Comparison of ENCODE assay signal across 1 cellular context in the genomic region with DNA sequence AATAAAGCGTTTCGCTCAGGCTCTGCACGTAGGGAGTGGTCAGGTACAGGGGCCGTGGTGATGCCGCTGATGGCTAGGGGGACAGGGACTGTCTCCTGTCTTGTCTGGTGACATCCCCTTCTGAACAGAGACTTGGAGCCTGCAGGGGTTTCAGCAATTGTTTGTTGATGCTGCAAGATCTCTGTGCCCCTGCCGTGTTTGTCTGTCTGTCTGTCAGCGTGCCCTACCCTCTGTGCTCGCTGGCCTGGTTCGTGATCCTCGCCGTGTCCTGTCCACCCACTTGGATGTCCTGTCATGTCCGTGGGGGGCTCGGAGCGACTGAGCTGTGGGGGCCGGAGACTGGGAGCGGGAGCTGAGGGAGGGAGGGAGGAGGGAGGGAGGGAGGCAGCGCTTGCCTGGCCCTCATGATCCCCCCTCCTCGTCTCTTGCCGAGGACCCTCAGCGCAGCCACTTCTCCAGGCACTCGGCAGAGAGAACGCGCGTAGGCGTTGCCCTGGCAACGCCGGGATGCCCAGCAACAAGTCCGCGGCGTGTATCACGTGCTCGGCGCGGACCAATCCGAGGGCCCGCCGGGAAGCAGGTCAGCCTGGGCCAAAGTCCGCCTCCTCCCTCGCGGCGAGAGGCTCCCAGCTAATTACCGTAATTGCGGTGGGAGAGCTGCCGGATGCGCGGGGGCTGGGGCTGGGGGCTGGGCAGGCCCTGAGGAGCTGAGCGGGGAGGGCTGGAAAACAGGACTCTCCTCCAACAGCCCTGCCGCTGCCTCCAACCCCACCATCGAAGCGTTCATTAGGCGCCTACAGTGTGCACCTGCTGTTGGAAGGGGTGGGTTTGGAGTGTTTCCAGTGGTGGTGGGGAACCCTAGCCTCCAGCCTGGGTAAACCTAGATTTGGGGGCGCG.
TF ChIP-seq lines count a peak whose summit lies in the region.

No MANE protein-coding gene starts in this region.

TF ChIP-seq in HepG2, 621 proteins besides CTCF, POLR2A, EP300 and RAD21 (continued from another document and continues in another):
- TF ChIP-seq, protein P1, sequence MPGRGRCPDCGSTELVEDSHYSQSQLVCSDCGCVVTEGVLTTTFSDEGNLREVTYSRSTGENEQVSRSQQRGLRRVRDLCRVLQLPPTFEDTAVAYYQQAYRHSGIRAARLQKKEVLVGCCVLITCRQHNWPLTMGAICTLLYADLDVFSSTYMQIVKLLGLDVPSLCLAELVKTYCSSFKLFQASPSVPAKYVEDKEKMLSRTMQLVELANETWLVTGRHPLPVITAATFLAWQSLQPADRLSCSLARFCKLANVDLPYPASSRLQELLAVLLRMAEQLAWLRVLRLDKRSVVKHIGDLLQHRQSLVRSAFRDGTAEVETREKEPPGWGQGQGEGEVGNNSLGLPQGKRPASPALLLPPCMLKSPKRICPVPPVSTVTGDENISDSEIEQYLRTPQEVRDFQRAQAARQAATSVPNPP (CRISPR knock-in tag; IDR thresholded peaks at IDR 0.05): no peak
- TF ChIP-seq TOE1 (CRISPR knock-in tag; IDR thresholded peaks at IDR 0.05): no peak
- TF ChIP-seq, protein P2, sequence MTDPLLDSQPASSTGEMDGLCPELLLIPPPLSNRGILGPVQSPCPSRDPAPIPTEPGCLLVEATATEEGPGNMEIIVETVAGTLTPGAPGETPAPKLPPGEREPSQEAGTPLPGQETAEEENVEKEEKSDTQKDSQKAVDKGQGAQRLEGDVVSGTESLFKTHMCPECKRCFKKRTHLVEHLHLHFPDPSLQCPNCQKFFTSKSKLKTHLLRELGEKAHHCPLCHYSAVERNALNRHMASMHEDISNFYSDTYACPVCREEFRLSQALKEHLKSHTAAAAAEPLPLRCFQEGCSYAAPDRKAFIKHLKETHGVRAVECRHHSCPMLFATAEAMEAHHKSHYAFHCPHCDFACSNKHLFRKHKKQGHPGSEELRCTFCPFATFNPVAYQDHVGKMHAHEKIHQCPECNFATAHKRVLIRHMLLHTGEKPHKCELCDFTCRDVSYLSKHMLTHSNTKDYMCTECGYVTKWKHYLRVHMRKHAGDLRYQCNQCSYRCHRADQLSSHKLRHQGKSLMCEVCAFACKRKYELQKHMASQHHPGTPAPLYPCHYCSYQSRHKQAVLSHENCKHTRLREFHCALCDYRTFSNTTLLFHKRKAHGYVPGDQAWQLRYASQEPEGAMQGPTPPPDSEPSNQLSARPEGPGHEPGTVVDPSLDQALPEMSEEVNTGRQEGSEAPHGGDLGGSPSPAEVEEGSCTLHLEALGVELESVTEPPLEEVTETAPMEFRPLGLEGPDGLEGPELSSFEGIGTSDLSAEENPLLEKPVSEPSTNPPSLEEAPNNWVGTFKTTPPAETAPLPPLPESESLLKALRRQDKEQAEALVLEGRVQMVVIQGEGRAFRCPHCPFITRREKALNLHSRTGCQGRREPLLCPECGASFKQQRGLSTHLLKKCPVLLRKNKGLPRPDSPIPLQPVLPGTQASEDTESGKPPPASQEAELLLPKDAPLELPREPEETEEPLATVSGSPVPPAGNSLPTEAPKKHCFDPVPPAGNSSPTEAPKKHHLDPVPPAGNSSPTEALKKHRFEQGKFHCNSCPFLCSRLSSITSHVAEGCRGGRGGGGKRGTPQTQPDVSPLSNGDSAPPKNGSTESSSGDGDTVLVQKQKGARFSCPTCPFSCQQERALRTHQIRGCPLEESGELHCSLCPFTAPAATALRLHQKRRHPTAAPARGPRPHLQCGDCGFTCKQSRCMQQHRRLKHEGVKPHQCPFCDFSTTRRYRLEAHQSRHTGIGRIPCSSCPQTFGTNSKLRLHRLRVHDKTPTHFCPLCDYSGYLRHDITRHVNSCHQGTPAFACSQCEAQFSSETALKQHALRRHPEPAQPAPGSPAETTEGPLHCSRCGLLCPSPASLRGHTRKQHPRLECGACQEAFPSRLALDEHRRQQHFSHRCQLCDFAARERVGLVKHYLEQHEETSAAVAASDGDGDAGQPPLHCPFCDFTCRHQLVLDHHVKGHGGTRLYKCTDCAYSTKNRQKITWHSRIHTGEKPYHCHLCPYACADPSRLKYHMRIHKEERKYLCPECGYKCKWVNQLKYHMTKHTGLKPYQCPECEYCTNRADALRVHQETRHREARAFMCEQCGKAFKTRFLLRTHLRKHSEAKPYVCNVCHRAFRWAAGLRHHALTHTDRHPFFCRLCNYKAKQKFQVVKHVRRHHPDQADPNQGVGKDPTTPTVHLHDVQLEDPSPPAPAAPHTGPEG (CRISPR knock-in tag; IDR thresholded peaks at IDR 0.05): no peak
- no peak for TF ChIP-seq SNAI1 (CRISPR knock-in tag; IDR thresholded peaks at IDR 0.05; ENCODE audit: borderline replicate concordance)
- peak; percentile 95 for TF ChIP-seq RFX1 (IDR thresholded peaks at IDR 0.05)
- no peak for TF ChIP-seq ZNF20 (CRISPR knock-in tag; IDR thresholded peaks at IDR 0.05)
- peak; percentile 98 for TF ChIP-seq MIXL1 (CRISPR knock-in tag; IDR thresholded peaks at IDR 0.05)
- TF ChIP-seq, protein P3, sequence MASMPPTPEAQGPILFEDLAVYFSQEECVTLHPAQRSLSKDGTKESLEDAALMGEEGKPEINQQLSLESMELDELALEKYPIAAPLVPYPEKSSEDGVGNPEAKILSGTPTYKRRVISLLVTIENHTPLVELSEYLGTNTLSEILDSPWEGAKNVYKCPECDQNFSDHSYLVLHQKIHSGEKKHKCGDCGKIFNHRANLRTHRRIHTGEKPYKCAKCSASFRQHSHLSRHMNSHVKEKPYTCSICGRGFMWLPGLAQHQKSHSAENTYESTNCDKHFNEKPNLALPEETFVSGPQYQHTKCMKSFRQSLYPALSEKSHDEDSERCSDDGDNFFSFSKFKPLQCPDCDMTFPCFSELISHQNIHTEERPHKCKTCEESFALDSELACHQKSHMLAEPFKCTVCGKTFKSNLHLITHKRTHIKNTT (CRISPR knock-in tag; IDR thresholded peaks at IDR 0.05): no peak
- TF ChIP-seq HMG20A (CRISPR knock-in tag; IDR thresholded peaks at IDR 0.05; ENCODE audit: borderline replicate concordance): no peak
- TF ChIP-seq, protein P4, sequence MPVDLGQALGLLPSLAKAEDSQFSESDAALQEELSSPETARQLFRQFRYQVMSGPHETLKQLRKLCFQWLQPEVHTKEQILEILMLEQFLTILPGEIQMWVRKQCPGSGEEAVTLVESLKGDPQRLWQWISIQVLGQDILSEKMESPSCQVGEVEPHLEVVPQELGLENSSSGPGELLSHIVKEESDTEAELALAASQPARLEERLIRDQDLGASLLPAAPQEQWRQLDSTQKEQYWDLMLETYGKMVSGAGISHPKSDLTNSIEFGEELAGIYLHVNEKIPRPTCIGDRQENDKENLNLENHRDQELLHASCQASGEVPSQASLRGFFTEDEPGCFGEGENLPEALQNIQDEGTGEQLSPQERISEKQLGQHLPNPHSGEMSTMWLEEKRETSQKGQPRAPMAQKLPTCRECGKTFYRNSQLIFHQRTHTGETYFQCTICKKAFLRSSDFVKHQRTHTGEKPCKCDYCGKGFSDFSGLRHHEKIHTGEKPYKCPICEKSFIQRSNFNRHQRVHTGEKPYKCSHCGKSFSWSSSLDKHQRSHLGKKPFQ (CRISPR knock-in tag; IDR thresholded peaks at IDR 0.05; ENCODE audit: insufficient replicate concordance): no peak
- TF ChIP-seq NCOR1 (IDR thresholded peaks at IDR 0.05; ENCODE audit: borderline replicate concordance, low read length): peak; percentile 47; the same call in 1 of the 2 replicates
- no peak for TF ChIP-seq ZNF432 (CRISPR knock-in tag; IDR thresholded peaks at IDR 0.05; ENCODE audit: borderline replicate concordance)
- TF ChIP-seq, protein P5, sequence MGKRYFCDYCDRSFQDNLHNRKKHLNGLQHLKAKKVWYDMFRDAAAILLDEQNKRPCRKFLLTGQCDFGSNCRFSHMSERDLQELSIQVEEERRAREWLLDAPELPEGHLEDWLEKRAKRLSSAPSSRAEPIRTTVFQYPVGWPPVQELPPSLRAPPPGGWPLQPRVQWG (CRISPR knock-in tag; IDR thresholded peaks at IDR 0.05; ENCODE audit: borderline replicate concordance, low read depth): no peak
- TF ChIP-seq ZNF878 (CRISPR knock-in tag; IDR thresholded peaks at IDR 0.05): no peak
- no peak for TF ChIP-seq ZNF101 (CRISPR knock-in tag; IDR thresholded peaks at IDR 0.05; ENCODE audit: borderline replicate concordance, low read depth)
- TF ChIP-seq DPF2 (CRISPR knock-in tag; IDR thresholded peaks at IDR 0.05; ENCODE audit: borderline replicate concordance, low read depth): peak; percentile 17; the same call in 1 of the 2 replicates
- TF ChIP-seq ZNF7 (CRISPR knock-in tag; IDR thresholded peaks at IDR 0.05): no peak
- TF ChIP-seq ZNF550 (CRISPR knock-in tag; IDR thresholded peaks at IDR 0.05; ENCODE audit: borderline replicate concordance): no peak
- TF ChIP-seq PRPF4 (IDR thresholded peaks at IDR 0.05; ENCODE audit: low read depth, low read length, poor library complexity, severe bottlenecking): peak; percentile 88
- peak; percentile 95 for TF ChIP-seq U2AF2 (IDR thresholded peaks at IDR 0.05; ENCODE audit: low read depth, low read length)
- TF ChIP-seq HNRNPK (IDR thresholded peaks at IDR 0.05; ENCODE audit: low read depth, low read length, poor library complexity, severe bottlenecking): peak; percentile 73
- peak; percentile 46; the same call in 1 of the 2 replicates for TF ChIP-seq ZNF891 (CRISPR knock-in tag; IDR thresholded peaks at IDR 0.05)
- TF ChIP-seq, protein P6, sequence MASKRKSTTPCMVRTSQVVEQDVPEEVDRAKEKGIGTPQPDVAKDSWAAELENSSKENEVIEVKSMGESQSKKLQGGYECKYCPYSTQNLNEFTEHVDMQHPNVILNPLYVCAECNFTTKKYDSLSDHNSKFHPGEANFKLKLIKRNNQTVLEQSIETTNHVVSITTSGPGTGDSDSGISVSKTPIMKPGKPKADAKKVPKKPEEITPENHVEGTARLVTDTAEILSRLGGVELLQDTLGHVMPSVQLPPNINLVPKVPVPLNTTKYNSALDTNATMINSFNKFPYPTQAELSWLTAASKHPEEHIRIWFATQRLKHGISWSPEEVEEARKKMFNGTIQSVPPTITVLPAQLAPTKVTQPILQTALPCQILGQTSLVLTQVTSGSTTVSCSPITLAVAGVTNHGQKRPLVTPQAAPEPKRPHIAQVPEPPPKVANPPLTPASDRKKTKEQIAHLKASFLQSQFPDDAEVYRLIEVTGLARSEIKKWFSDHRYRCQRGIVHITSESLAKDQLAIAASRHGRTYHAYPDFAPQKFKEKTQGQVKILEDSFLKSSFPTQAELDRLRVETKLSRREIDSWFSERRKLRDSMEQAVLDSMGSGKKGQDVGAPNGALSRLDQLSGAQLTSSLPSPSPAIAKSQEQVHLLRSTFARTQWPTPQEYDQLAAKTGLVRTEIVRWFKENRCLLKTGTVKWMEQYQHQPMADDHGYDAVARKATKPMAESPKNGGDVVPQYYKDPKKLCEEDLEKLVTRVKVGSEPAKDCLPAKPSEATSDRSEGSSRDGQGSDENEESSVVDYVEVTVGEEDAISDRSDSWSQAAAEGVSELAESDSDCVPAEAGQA (IDR thresholded peaks at IDR 0.05; ENCODE audit: low read depth): no peak
- TF ChIP-seq, protein P6 (CRISPR knock-in tag; IDR thresholded peaks at IDR 0.05; ENCODE audit: borderline replicate concordance): no peak
- TF ChIP-seq ZNF83 (CRISPR knock-in tag; IDR thresholded peaks at IDR 0.05; ENCODE audit: borderline replicate concordance): no peak
- 0 out of 2 replicates have a peak, but pooled peaks have one; percentile 45 for TF ChIP-seq RBAK (CRISPR knock-in tag; IDR thresholded peaks at IDR 0.05)
- no peak for TF ChIP-seq ZNF296 (CRISPR knock-in tag; conservative IDR thresholded peaks at IDR 0.05)
- TF ChIP-seq, protein P7, sequence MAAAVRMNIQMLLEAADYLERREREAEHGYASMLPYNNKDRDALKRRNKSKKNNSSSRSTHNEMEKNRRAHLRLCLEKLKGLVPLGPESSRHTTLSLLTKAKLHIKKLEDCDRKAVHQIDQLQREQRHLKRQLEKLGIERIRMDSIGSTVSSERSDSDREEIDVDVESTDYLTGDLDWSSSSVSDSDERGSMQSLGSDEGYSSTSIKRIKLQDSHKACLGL (CRISPR knock-in tag; IDR thresholded peaks at IDR 0.05): no peak
- no peak for TF ChIP-seq KDM1A (CRISPR knock-in tag; IDR thresholded peaks at IDR 0.05)
- TF ChIP-seq, protein P8, sequence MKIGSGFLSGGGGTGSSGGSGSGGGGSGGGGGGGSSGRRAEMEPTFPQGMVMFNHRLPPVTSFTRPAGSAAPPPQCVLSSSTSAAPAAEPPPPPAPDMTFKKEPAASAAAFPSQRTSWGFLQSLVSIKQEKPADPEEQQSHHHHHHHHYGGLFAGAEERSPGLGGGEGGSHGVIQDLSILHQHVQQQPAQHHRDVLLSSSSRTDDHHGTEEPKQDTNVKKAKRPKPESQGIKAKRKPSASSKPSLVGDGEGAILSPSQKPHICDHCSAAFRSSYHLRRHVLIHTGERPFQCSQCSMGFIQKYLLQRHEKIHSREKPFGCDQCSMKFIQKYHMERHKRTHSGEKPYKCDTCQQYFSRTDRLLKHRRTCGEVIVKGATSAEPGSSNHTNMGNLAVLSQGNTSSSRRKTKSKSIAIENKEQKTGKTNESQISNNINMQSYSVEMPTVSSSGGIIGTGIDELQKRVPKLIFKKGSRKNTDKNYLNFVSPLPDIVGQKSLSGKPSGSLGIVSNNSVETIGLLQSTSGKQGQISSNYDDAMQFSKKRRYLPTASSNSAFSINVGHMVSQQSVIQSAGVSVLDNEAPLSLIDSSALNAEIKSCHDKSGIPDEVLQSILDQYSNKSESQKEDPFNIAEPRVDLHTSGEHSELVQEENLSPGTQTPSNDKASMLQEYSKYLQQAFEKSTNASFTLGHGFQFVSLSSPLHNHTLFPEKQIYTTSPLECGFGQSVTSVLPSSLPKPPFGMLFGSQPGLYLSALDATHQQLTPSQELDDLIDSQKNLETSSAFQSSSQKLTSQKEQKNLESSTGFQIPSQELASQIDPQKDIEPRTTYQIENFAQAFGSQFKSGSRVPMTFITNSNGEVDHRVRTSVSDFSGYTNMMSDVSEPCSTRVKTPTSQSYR (CRISPR knock-in tag; IDR thresholded peaks at IDR 0.05; ENCODE audit: borderline replicate concordance): peak; percentile 89
- no peak for TF ChIP-seq ZNF136 (CRISPR knock-in tag; IDR thresholded peaks at IDR 0.05; ENCODE audit: low read depth)
- no peak for TF ChIP-seq ZNF510 (CRISPR knock-in tag; IDR thresholded peaks at IDR 0.05; ENCODE audit: low read depth)
- TF ChIP-seq GPN1 (CRISPR knock-in tag; IDR thresholded peaks at IDR 0.05; ENCODE audit: borderline replicate concordance): no peak
